Comparison of ENCODE assay signal across 29 cellular contexts in genomic region chr2:157848242-157848641, GRCh38.
"Had no signal": no experiment of that assay in that cellular context is flagged by ENCODE, and none has a peak within 500 bp of the region (broad histone marks: within the 10 kb centered on the region; RNA-seq: fewer than 3 reads in every experiment).

No MANE protein-coding gene starts in this region.

- H3K36me3 ChIP-seq: left ventricle myocardium inferior, neutrophil, ovary, spleen, suprapubic skin, thoracic aorta, tibial artery, upper lobe of right lung, uterus had no signal

- H3K9ac ChIP-seq: neural progenitor cell had no signal

- H3K4me2 ChIP-seq: hepatocyte, neural progenitor cell had no signal

- H3K4me3 ChIP-seq: hepatocyte, left ventricle myocardium inferior, lung, mucosa of descending colon, neural progenitor cell, ovary, spleen, suprapubic skin, thoracic aorta, tibial artery, upper lobe of right lung, uterus had no signal

- DNase-seq: islet precursor cell; left ventricle myocardium inferior; midbrain; mucosa of descending colon; naive B cell; natural killer cell; nephron progenitor cell; ovary; retina; right cardiac atrium; small intestine; spleen; stimulated activated CD4-positive, alpha-beta T cell treated with anti-CD3 and anti-CD28 coated beads, Interleukin-4, amount 100 ng/mL, for 24 hours; stimulated activated naive CD4-positive, alpha-beta T cell; tibial artery; trophoblast cell; upper lobe of right lung; uterus had no signal

- H3K9me3 ChIP-seq: left ventricle myocardium inferior, mucosa of descending colon, neutrophil, ovary, suprapubic skin, thoracic aorta, tibial artery, upper lobe of right lung, uterus had no signal

- H2AFZ ChIP-seq: hepatocyte, neural progenitor cell had no signal

- H3K27me3 Mint-ChIP-seq: memory B cell; naive B cell; progenitor cell of endocrine pancreas; stimulated activated naive CD8-positive, alpha-beta T cell treated with anti-CD3 and anti-CD28 coated beads, Interleukin-15, Interleukin-2, amounts not matched to agents 100 ng/mL and 50 ng/mL, for 24 hours had no signal

- H3K4me3 Mint-ChIP-seq: memory B cell; naive B cell; natural killer cell; nephron progenitor cell; neural progenitor cell; stimulated activated effector memory CD8-positive, alpha-beta T cell treated with anti-CD3 and anti-CD28 coated beads, Interleukin-12 subunit alpha, Interleukin-12 subunit beta, amount 100 ng/mL, for 72 hours; stimulated activated naive CD8-positive, alpha-beta T cell treated with anti-CD3 and anti-CD28 coated beads, Interleukin-15, Interleukin-2, amounts not matched to agents 100 ng/mL and 50 ng/mL, for 24 hours had no signal

- H3K4me1 ChIP-seq: uterus had no signal

- H3K27ac Mint-ChIP-seq: memory B cell; natural killer cell; nephron progenitor cell; neural progenitor cell; progenitor cell of endocrine pancreas; stimulated activated effector memory CD8-positive, alpha-beta T cell treated with anti-CD3 and anti-CD28 coated beads, Interleukin-12 subunit alpha, Interleukin-12 subunit beta, amount 100 ng/mL, for 72 hours; stimulated activated naive CD8-positive, alpha-beta T cell treated with anti-CD3 and anti-CD28 coated beads, Interleukin-15, Interleukin-2, amounts not matched to agents 100 ng/mL and 50 ng/mL, for 24 hours had no signal

- H3K36me3 Mint-ChIP-seq: natural killer cell had no signal

- H3K9me3 Mint-ChIP-seq: memory B cell; natural killer cell; neural progenitor cell; stimulated activated effector memory CD8-positive, alpha-beta T cell treated with anti-CD3 and anti-CD28 coated beads, Interleukin-12 subunit alpha, Interleukin-12 subunit beta, amount 100 ng/mL, for 72 hours; stimulated activated naive CD8-positive, alpha-beta T cell treated with anti-CD3 and anti-CD28 coated beads, Interleukin-15, Interleukin-2, amounts not matched to agents 100 ng/mL and 50 ng/mL, for 24 hours had no signal

- H3K27ac ChIP-seq: hepatocyte, left ventricle myocardium inferior, neural progenitor cell, neutrophil, ovary, spleen, suprapubic skin, thoracic aorta, tibial artery, upper lobe of right lung, uterus had no signal

- H3K27me3 ChIP-seq: hepatocyte, neural progenitor cell, neutrophil, ovary, spleen, suprapubic skin, tibial artery, upper lobe of right lung, uterus had no signal

- ATAC-seq: mucosa of descending colon; natural killer cell; right cardiac atrium; sciatic nerve; stimulated activated effector memory CD8-positive, alpha-beta T cell treated with anti-CD3 and anti-CD28 coated beads, Interleukin-12 subunit alpha, Interleukin-12 subunit beta, amount 100 ng/mL, for 72 hours; upper lobe of right lung had no signal
